Comparison of ENCODE assay signal across 12 cellular contexts in the genomic region with DNA sequence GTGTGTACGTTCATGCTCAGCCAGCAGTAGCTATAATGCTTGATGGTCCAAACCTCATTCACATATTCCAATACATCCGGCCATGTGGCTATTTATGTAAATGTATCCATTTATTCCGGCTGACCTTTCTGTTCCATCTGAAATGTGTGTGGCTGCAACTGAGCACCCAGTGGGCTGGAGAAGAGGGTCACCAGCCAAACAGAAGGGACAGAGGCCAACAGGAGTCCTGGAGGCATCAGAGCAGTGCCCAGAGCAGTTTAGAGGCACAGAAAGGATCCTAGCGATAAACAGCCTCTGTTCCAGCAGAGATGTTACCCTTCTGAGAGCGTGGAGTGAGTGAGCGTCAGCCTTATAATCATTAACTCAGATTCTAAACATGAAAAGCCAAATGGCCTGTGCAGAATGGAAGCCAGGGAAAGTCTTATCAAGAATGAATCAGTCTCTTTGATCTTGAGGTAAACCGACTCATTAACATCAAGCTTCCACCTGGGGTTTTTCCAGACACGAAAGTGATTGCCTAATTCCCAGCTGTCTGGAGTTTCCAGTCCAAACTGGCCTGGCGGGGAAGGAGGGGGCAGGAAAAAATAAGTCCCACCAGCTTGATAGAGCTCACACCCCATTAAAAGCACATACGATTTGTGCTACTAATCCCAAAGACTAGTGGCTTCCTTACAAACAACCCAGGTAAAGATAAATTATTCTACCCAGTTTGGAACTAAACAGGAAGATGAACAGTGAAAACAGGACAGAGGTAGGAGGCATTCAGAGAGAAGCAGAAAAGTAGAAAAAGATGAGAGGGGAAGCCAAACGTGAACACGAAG. TPM values are rescaled to one million over a fixed set of nuclear protein-coding genes. Genes with fewer than 3 reads are reported as not detected.
A peak's percentile ranks its signal among the peaks of the same experiment; 100 is the strongest.
DNase-seq lines count a peak whose midpoint lies in the region; ATAC-seq and TF ChIP-seq lines count a peak whose summit lies in the region.
"Had no signal": no experiment of that assay in that cellular context is flagged by ENCODE, and none has a peak within 500 bp of the region (broad histone marks: within the 10 kb centered on the region; RNA-seq: fewer than 3 reads in every experiment).

No MANE protein-coding gene starts in this region.

- no peaks in the 10 kb centered on the region for H4K20me1 ChIP-seq in hepatocyte (ENCODE audit: insufficient read depth, poor library complexity, severe bottlenecking)
- H4K20me1 ChIP-seq: BLaER1 had no signal

- H3K9me3 Mint-ChIP-seq in nephron progenitor cell, result no peaks in the 10 kb centered on the region
- no peaks in the 10 kb centered on the region for H3K9me3 Mint-ChIP-seq in activated T-helper 1 cell treated with anti-CD3 and anti-CD28 coated beads, Interleukin-12 subunit alpha, Interleukin-12 subunit beta, Interleukin-2, Interleukin-4 antibody, amounts not matched to agents 30 ng/mL and 10 ng/mL and 1 ng/mL, durations not matched to agents 14 hours and 24 hours and 36 hours

- H3K4me1 ChIP-seq in hepatocyte (ENCODE audit: insufficient read depth), result peaks cover 22% of the 10 kb centered on the region

- H3K27me3 Mint-ChIP-seq in nephron progenitor cell (ENCODE audit: low read depth, poor library complexity), result no peaks in the 10 kb centered on the region
- H3K27me3 Mint-ChIP-seq in activated T-helper 1 cell treated with anti-CD3 and anti-CD28 coated beads, Interleukin-12 subunit alpha, Interleukin-12 subunit beta, Interleukin-2, Interleukin-4 antibody, amounts not matched to agents 30 ng/mL and 10 ng/mL and 1 ng/mL, durations not matched to agents 14 hours and 24 hours and 36 hours (ENCODE audit: insufficient read depth), result no peaks in the 10 kb centered on the region

- DNase-seq in DMS53 (lab: John Stamatoyannopoulos, UW), result peak; percentile 88
- peak; percentile 35 for DNase-seq in RPMI7951 (ENCODE audit: low read depth)
- DNase-seq in hepatocyte (ENCODE audit: low spot score), result peak; percentile 86
- no peak for DNase-seq in nephron progenitor cell
- no peak for DNase-seq in GM19240 (ENCODE audit: insufficient read length, low spot score)
- no peak for DNase-seq in activated CD4-positive, CD25-positive, alpha-beta regulatory T cell (lab: John Stamatoyannopoulos, UW)
- no peak for DNase-seq in activated T-helper 1 cell treated with anti-CD3 and anti-CD28 coated beads, Interleukin-12 subunit alpha, Interleukin-12 subunit beta, Interleukin-2, Interleukin-4 antibody, amounts not matched to agents 30 ng/mL and 10 ng/mL and 1 ng/mL, durations not matched to agents 14 hours and 24 hours and 36 hours (ENCODE audit: low spot score)
- DNase-seq: activated naive CD4-positive, alpha-beta T cell; right cardiac atrium had no signal

- H3K27ac ChIP-seq in hepatocyte, result peak overlapping the region; percentile 96
- H3K27ac ChIP-seq: BLaER1 had no signal

- 26% methylated on average over 12 of the region's 12 CpGs for WGBS in hepatocyte (ENCODE audit: low lambda C conversion rate, missing lambda C conversion rate)

- no peak for ATAC-seq in HG03175 (IDR thresholded peaks at IDR 0.05; ENCODE audit: unreplicated experiment)
- ATAC-seq: Panc1 had no signal

- no peaks in the 10 kb centered on the region for H3K36me3 ChIP-seq in hepatocyte (replicated peaks; ENCODE audit: insufficient read depth, low read depth)

- H3K4me3 Mint-ChIP-seq in nephron progenitor cell, result no peak overlapping the region
- H3K4me3 Mint-ChIP-seq in activated T-helper 1 cell treated with anti-CD3 and anti-CD28 coated beads, Interleukin-12 subunit alpha, Interleukin-12 subunit beta, Interleukin-2, Interleukin-4 antibody, amounts not matched to agents 30 ng/mL and 10 ng/mL and 1 ng/mL, durations not matched to agents 14 hours and 24 hours and 36 hours, result no peak overlapping the region

- H3K9me2 ChIP-seq in hepatocyte (replicated peaks; ENCODE audit: insufficient read depth), result no peaks in the 10 kb centered on the region

- H3K4me2 ChIP-seq in hepatocyte, result peak overlapping the region; percentile 59
- H3K4me2 ChIP-seq: BLaER1 had no signal

- peaks cover 19% of the 10 kb centered on the region for H3K4me1 Mint-ChIP-seq in nephron progenitor cell
- H3K4me1 Mint-ChIP-seq in activated T-helper 1 cell treated with anti-CD3 and anti-CD28 coated beads, Interleukin-12 subunit alpha, Interleukin-12 subunit beta, Interleukin-2, Interleukin-4 antibody, amounts not matched to agents 30 ng/mL and 10 ng/mL and 1 ng/mL, durations not matched to agents 14 hours and 24 hours and 36 hours (ENCODE audit: low read depth), result peaks cover 11% of the 10 kb centered on the region

- peak overlapping the region; percentile 34 for H3K27ac Mint-ChIP-seq in nephron progenitor cell
- no peak overlapping the region for H3K27ac Mint-ChIP-seq in activated T-helper 1 cell treated with anti-CD3 and anti-CD28 coated beads, Interleukin-12 subunit alpha, Interleukin-12 subunit beta, Interleukin-2, Interleukin-4 antibody, amounts not matched to agents 30 ng/mL and 10 ng/mL and 1 ng/mL, durations not matched to agents 14 hours and 24 hours and 36 hours

- peaks cover 3% of the 10 kb centered on the region for H3K79me2 ChIP-seq in hepatocyte

- H3K9me3 ChIP-seq in hepatocyte (ENCODE audit: low read depth), result no peaks in the 10 kb centered on the region
- H3K9me3 ChIP-seq: BLaER1 had no signal

- H2AFZ ChIP-seq in hepatocyte, result no peak overlapping the region

- H3K36me3 Mint-ChIP-seq in nephron progenitor cell (ENCODE audit: low read depth), result peaks cover 19% of the 10 kb centered on the region
- H3K36me3 Mint-ChIP-seq in activated T-helper 1 cell treated with anti-CD3 and anti-CD28 coated beads, Interleukin-12 subunit alpha, Interleukin-12 subunit beta, Interleukin-2, Interleukin-4 antibody, amounts not matched to agents 30 ng/mL and 10 ng/mL and 1 ng/mL, durations not matched to agents 14 hours and 24 hours and 36 hours (ENCODE audit: low read depth), result peaks cover 20% of the 10 kb centered on the region

- TF ChIP-seq CTCF in hepatocyte (IDR thresholded peaks at IDR 0.05; ENCODE audit: poor library complexity) (no peak), nephron progenitor cell (IDR thresholded peaks at IDR 0.05) (no peak)

- H3K27me3 ChIP-seq in hepatocyte, result no peaks in the 10 kb centered on the region
- H3K27me3 ChIP-seq: BLaER1 had no signal

- no peak overlapping the region for H3K4me3 ChIP-seq in hepatocyte
- H3K4me3 ChIP-seq: BLaER1 had no signal

- intact Hi-C loops in activated T-helper 1 cell treated with anti-CD3 and anti-CD28 coated beads, Interleukin-12 subunit alpha, Interleukin-12 subunit beta, Interleukin-2, Interleukin-4 antibody, amounts not matched to agents 30 ng/mL and 10 ng/mL and 1 ng/mL, durations not matched to agents 14 hours and 24 hours and 36 hours (cut with micrococcal nuclease), result no loop called here

RNA-seq across cellular contexts. Expression of a gene that starts 55.7 kb away (rescaled TPM):
- total RNA-seq in RPMI7951 (2014; rRNA removed; shearing (Covaris generic)), result 2.9 and 3.4 TPM in 2 replicates
- total RNA-seq in hepatocyte, result 30.5 and 41.4 TPM in 2 replicates
- 18.5 and 25.0 TPM in 2 replicates for polyA plus RNA-seq in hepatocyte
- 3.7 and 4.5 TPM in 2 replicates for total RNA-seq in activated T-helper 1 cell treated with anti-CD3 and anti-CD28 coated beads, Interleukin-12 subunit alpha, Interleukin-12 subunit beta, Interleukin-2, Interleukin-4 antibody, amounts not matched to agents 30 ng/mL and 10 ng/mL and 1 ng/mL, durations not matched to agents 14 hours and 24 hours and 36 hours

Comparison
In these comparisons a context has a peak if more than half of its experiments do, and no peak if none do; other contexts are left out.
1. DNase-seq: peak in DMS53 (single experiment), RPMI7951 (single experiment) and hepatocyte (single experiment); none in nephron progenitor cell (single experiment), GM19240 (single experiment), activated CD4-positive, CD25-positive, alpha-beta regulatory T cell (0 of 4) and activated T-helper 1 cell treated with anti-CD3 and anti-CD28 coated beads, Interleukin-12 subunit alpha, Interleukin-12 subunit beta, Interleukin-2, Interleukin-4 antibody, amounts not matched to agents 30 ng/mL and 10 ng/mL and 1 ng/mL, durations not matched to agents 14 hours and 24 hours and 36 hours (single experiment).